In genomic region chr18:9321017-9321452, GRCh38 we compare ENCODE assay signal across 1 cellular context.
TF ChIP-seq lines count a peak whose summit lies in the region.

No MANE protein-coding gene starts in this region.

TF ChIP-seq in K562, 482 proteins besides CTCF, POLR2A, EP300 and RAD21 (continued from another document and continues in another):
- no peak for TF ChIP-seq CHD7 (IDR thresholded peaks at IDR 0.05; ENCODE audit: low read depth, low read length)
- TF ChIP-seq KDM4B (IDR thresholded peaks at IDR 0.05; ENCODE audit: borderline replicate concordance in 2 of 2, low read depth in 1 of 2): no peak
- no peak for TF ChIP-seq ZNF512 (tag; IDR thresholded peaks at IDR 0.05)
- no peak for TF ChIP-seq RBFOX2 (IDR thresholded peaks at IDR 0.05; ENCODE audit: low read depth, low read length)
- no peak for TF ChIP-seq ZNF347 (CRISPR knock-in tag; IDR thresholded peaks at IDR 0.05; ENCODE audit: low read depth)
- TF ChIP-seq SMAD1 (IDR thresholded peaks at IDR 0.05; ENCODE audit: low read depth, low read length, partially characterized antibody): no peak
- no peak for TF ChIP-seq ILF3 (IDR thresholded peaks at IDR 0.05; ENCODE audit: borderline replicate concordance)
- no peak for TF ChIP-seq ZNF146 (CRISPR knock-in tag; IDR thresholded peaks at IDR 0.05; ENCODE audit: unreplicated experiment)
- no peak for TF ChIP-seq JUNB (CRISPR knock-in tag; conservative IDR thresholded peaks at IDR 0.05)
- TF ChIP-seq ZNF197 (CRISPR knock-in tag; IDR thresholded peaks at IDR 0.05; ENCODE audit: low read depth): no peak
- no peak for TF ChIP-seq POU5F1 (IDR thresholded peaks at IDR 0.05; ENCODE audit: borderline replicate concordance, low read depth, low read length, partially characterized antibody)
- no peak for TF ChIP-seq RBM17 (IDR thresholded peaks at IDR 0.05; ENCODE audit: borderline replicate concordance, low read depth, low read length)
- peak; percentile 71 for TF ChIP-seq FOSL1 (tag; conservative IDR thresholded peaks at IDR 0.05)
- TF ChIP-seq TSHZ1 (CRISPR knock-in tag; IDR thresholded peaks at IDR 0.05): 0 out of 2 replicates have a peak, but pooled peaks have one; percentile 15
- TF ChIP-seq HMG20A (CRISPR knock-in tag; conservative IDR thresholded peaks at IDR 0.05): no peak
- no peak for TF ChIP-seq U2AF2 (optimal IDR thresholded peaks at IDR 0.05; ENCODE audit: low read depth, low read length)
- TF ChIP-seq POLR2H (tag; IDR thresholded peaks at IDR 0.05; ENCODE audit: low read depth): 0 out of 2 replicates have a peak, but pooled peaks have one; percentile 15
- no peak for TF ChIP-seq THAP12 (CRISPR knock-in tag; IDR thresholded peaks at IDR 0.05)
- TF ChIP-seq ZNF354B (CRISPR knock-in tag; IDR thresholded peaks at IDR 0.05): no peak
- TF ChIP-seq SFPQ (IDR thresholded peaks at IDR 0.05; ENCODE audit: low read depth, low read length): no peak
- no peak for TF ChIP-seq ADNP (tag; IDR thresholded peaks at IDR 0.05)
- TF ChIP-seq ELF2 (CRISPR knock-in tag; IDR thresholded peaks at IDR 0.05): no peak
- TF ChIP-seq NR0B1 (IDR thresholded peaks at IDR 0.05; ENCODE audit: partially characterized antibody): no peak
- no peak for TF ChIP-seq MLX (CRISPR knock-in tag; conservative IDR thresholded peaks at IDR 0.05)
- TF ChIP-seq MYBL2 (IDR thresholded peaks at IDR 0.05; ENCODE audit: low read depth): peak; percentile 63
- TF ChIP-seq MYBL2 (CRISPR knock-in tag; IDR thresholded peaks at IDR 0.05; ENCODE audit: borderline replicate concordance): no peak
